ENCODE assay signal across 9 cellular contexts in the genomic region with DNA sequence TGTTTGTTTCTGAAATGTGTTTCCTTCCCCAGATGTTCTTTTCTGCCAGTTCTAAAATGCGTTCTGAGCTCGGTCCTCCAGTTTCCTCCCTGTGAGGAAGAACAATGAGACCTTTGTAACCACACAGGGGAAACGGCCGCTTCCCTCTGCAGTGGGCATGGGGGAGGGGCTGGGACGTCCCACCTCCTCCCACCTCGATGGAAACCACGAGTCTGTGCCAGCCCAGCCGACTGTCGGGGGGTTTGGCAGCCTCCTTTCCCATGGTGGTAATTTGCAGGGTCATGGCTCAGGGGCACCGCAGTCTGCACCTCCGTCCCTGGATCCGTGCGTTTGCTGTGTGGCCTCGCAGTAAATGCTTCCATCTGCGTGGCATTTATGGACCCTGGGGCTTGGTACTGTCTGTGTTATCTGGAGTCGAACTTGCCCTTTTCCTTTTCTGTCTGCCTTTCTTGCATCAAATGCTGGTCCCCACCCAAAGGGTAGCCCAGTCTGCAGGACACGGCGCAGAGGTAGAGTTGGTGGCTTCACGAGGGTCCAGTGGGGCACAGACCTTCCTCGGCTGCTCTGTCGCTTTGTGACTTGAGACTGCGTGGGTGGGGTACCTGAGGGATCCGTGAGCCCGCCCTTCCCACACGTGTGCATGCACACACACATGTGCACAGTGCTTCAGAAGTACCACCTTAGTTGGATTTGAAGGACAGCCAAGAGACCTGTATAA. TPM values are rescaled to one million over a fixed set of nuclear protein-coding genes. Genes with fewer than 3 reads are reported as not detected.
A peak's percentile ranks its signal among the peaks of the same experiment; 100 is the strongest.
DNase-seq lines count a peak whose midpoint lies in the region; ATAC-seq, FAIRE-seq and TF ChIP-seq lines count a peak whose summit lies in the region.
"Had no signal": no experiment of that assay in that cellular context is flagged by ENCODE, and none has a peak within 500 bp of the region (broad histone marks: within the 10 kb centered on the region; RNA-seq: fewer than 3 reads in every experiment).

No MANE protein-coding gene starts in this region.

- no peak overlapping the region for H3K4me3 ChIP-seq in A549

- TF ChIP-seq POLR2A in A549 (IDR thresholded peaks at IDR 0.05; ENCODE audit: low read length) = no peak

- H3K36me3 Mint-ChIP-seq in chondrocyte (ENCODE audit: low read depth) = no peaks in the 10 kb centered on the region

- H3K4me2 ChIP-seq in A549 = 0 out of 3 replicates have a peak overlapping the region, but pooled peaks have one; percentile 2

- H3K4me3 Mint-ChIP-seq in chondrocyte (ENCODE audit: unreplicated experiment) = peak overlapping the region; percentile 6

- H3K4me1 Mint-ChIP-seq in chondrocyte (ENCODE audit: low read depth) = peaks cover 37% of the 10 kb centered on the region

- H3K27me3 Mint-ChIP-seq in chondrocyte (ENCODE audit: low read depth) = no peaks in the 10 kb centered on the region

- CTCF ChIA-PET in A549 (lab: Yijun Ruan, JAX) (interaction anchor here (1.1 to 1.9 kb wide), 4 partner anchors 8 to 84 kb away, joined by 3 to 8 read pairs (median 5); no protein-coding TSS in a partner anchor), GM10248 (lab: Yijun Ruan, JAX) (interaction anchor here (1.6 kb wide), 1 partner anchor 30 kb away, joined by 5 read pairs; no protein-coding TSS in a partner anchor)

- no peak for TF ChIP-seq RAD21 in A549 (conservative IDR thresholded peaks at IDR 0.05 in 1 of 2, IDR thresholded peaks at IDR 0.05 in 1 of 2)

- 74% methylated on average over 25 of the region's 25 CpGs for WGBS in A549 (ENCODE audit: missing lambda C conversion rate)

- H3K9me3 Mint-ChIP-seq in chondrocyte (ENCODE audit: low read depth) = no peaks in the 10 kb centered on the region

- H3K4me1 ChIP-seq in A549 = peaks cover 13% of the 10 kb centered on the region; the same call in 2 of the 3 replicates

- no peak overlapping the region for H3K27ac Mint-ChIP-seq in chondrocyte (ENCODE audit: unreplicated experiment)

- no peak for FAIRE-seq in A549 (lab: Jason Lieb, UNC)

- H3K9me3 ChIP-seq in A549 = no peaks in the 10 kb centered on the region

- TF ChIP-seq CTCF in A549 (IDR thresholded peaks at IDR 0.05) (no peak), chondrocyte (IDR thresholded peaks at IDR 0.05) (no peak), GM10248 (IDR thresholded peaks at IDR 0.05; ENCODE audit: control extremely low read depth, extremely low read depth, low read depth, missing control alignments) (no peak)

- POLR2A ChIA-PET in A549 (lab: Yijun Ruan, JAX) = no interaction called here
- POLR2A ChIA-PET in GM10248 (lab: Yijun Ruan, JAX) = interaction anchor here (0.5 kb wide), 1 partner anchor 76 kb away, joined by 3 read pairs; no protein-coding TSS in a partner anchor

- DNase-seq in A549 (ENCODE audit: low read depth in 1 of 2, low spot score in 1 of 2) (no peak), NCI-H1048 (lab: John Stamatoyannopoulos, UW) (peak; percentile 74), chondrocyte (ENCODE audit: low spot score) (no peak), middle frontal gyrus (ENCODE audit: extremely low spot score, low spot score) (peak; percentile 39), T-helper 9 cell (no peak), GM10248 (ENCODE audit: extremely low spot score) (no peak)
- DNase-seq in central memory CD4-positive, alpha-beta T cell = no peak
- DNase-seq: NCI-H1694 had no signal

- peak overlapping the region in 1 of 2 experiments; percentile 16; a peak in 1 of 6 replicates for H3K27ac ChIP-seq in A549

- ATAC-seq in A549 (no peak), GM19452 (IDR thresholded peaks at IDR 0.05; ENCODE audit: unreplicated experiment) (no peak)

- TF ChIP-seq EP300 in A549 (IDR thresholded peaks at IDR 0.05) = no peak

TF ChIP-seq in A549, 52 proteins besides CTCF, POLR2A, EP300 and RAD21:
- TF ChIP-seq, protein P1, sequence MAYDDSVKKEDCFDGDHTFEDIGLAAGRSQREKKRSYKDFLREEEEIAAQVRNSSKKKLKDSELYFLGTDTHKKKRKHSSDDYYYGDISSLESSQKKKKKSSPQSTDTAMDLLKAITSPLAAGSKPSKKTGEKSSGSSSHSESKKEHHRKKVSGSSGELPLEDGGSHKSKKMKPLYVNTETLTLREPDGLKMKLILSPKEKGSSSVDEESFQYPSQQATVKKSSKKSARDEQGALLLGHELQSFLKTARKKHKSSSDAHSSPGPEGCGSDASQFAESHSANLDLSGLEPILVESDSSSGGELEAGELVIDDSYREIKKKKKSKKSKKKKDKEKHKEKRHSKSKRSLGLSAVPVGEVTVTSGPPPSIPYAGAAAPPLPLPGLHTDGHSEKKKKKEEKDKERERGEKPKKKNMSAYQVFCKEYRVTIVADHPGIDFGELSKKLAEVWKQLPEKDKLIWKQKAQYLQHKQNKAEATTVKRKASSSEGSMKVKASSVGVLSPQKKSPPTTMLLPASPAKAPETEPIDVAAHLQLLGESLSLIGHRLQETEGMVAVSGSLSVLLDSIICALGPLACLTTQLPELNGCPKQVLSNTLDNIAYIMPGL (CRISPR knock-in tag; IDR thresholded peaks at IDR 0.05; ENCODE audit: borderline replicate concordance) = no peak
- TF ChIP-seq, protein P2, sequence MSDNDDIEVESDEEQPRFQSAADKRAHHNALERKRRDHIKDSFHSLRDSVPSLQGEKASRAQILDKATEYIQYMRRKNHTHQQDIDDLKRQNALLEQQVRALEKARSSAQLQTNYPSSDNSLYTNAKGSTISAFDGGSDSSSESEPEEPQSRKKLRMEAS (IDR thresholded peaks at IDR 0.05) = no peak
- TF ChIP-seq POLR2AphosphoS2 (conservative IDR thresholded peaks at IDR 0.05; ENCODE audit: low read length) (no peak), ZSCAN20 (CRISPR knock-in tag; IDR thresholded peaks at IDR 0.05) (no peak), NR3C1 (IDR thresholded peaks at IDR 0.05) (no peak), FOSL2 (IDR thresholded peaks at IDR 0.05) (no peak), FOSL2 (CRISPR knock-in tag; IDR thresholded peaks at IDR 0.05) (no peak), JUNB (IDR thresholded peaks at IDR 0.05) (no peak), CBX8 (IDR thresholded peaks at IDR 0.05) (no peak), NPAS2 (CRISPR knock-in tag; IDR thresholded peaks at IDR 0.05; ENCODE audit: borderline replicate concordance) (no peak), ZNF302 (CRISPR knock-in tag; IDR thresholded peaks at IDR 0.05) (no peak), MYC (IDR thresholded peaks at IDR 0.05; ENCODE audit: borderline replicate concordance, low read length) (no peak), CEBPB (IDR thresholded peaks at IDR 0.05) (no peak), HOXB5 (CRISPR knock-in tag; IDR thresholded peaks at IDR 0.05) (no peak), BHLHE40 (IDR thresholded peaks at IDR 0.05; ENCODE audit: low read depth, low read length) (no peak)
- TF ChIP-seq, protein P3, sequence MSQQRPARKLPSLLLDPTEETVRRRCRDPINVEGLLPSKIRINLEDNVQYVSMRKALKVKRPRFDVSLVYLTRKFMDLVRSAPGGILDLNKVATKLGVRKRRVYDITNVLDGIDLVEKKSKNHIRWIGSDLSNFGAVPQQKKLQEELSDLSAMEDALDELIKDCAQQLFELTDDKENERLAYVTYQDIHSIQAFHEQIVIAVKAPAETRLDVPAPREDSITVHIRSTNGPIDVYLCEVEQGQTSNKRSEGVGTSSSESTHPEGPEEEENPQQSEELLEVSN (IDR thresholded peaks at IDR 0.05; ENCODE audit: borderline replicate concordance, low read depth) = no peak
- TF ChIP-seq, protein P4, sequence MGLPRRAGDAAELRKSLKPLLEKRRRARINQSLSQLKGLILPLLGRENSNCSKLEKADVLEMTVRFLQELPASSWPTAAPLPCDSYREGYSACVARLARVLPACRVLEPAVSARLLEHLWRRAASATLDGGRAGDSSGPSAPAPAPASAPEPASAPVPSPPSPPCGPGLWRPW (IDR thresholded peaks at IDR 0.05) = no peak

RNA-seq across cellular contexts. Expression of gene LRP5, which starts 16.1 kb away (rescaled TPM):
- polyA plus RNA-seq in A549 (2011; rRNA removed) (10.9 and 15.9 TPM in 2 replicates), A549 (2017; fragmentation: RNase III; extraction: RNeasy Plus Mini Kit Qiagen cat#74134 plus additional on column Dnase treatment) (29.5 to 34.6 TPM (median 32.3 TPM) in 3 replicates)
- 23.6 and 30.4 TPM in 2 replicates for polyA plus RNA-seq in A549 (2012; cell fraction: cytosol; rRNA removed)
- polyA plus RNA-seq in A549 (2012; cell fraction: nucleus; rRNA removed) = 58.4 and 70.6 TPM in 2 replicates
- polyA minus RNA-seq in A549 (2011; rRNA and poly(A)+ RNA removed) = 24.8 and 32.0 TPM in 2 replicates
- 38.7 to 61.0 TPM (median 47.2 TPM) in 3 replicates for total RNA-seq in chondrocyte

RNA-seq across cellular contexts. Expression of gene C11orf24, which starts 56.8 kb away (rescaled TPM):
- polyA plus RNA-seq in A549 (2011; rRNA removed) = 29.4 and 30.6 TPM in 2 replicates
- 55.0 and 69.8 TPM in 2 replicates for polyA plus RNA-seq in A549 (2012; cell fraction: cytosol; rRNA removed)
- 45.5 and 58.2 TPM in 2 replicates for polyA plus RNA-seq in A549 (2012; cell fraction: nucleus; rRNA removed)
- 43.8 to 47.8 TPM (median 44.0 TPM) in 3 replicates for polyA plus RNA-seq in A549 (2017; fragmentation: RNase III; extraction: RNeasy Plus Mini Kit Qiagen cat#74134 plus additional on column Dnase treatment)
- 34.8 and 37.4 TPM in 2 replicates for polyA minus RNA-seq in A549 (2011; rRNA and poly(A)+ RNA removed)
- total RNA-seq in chondrocyte = 104 to 110 TPM (median 107 TPM) in 3 replicates

Comparison
In these comparisons a context has a peak if more than half of its experiments do, and no peak if none do; other contexts are left out.
1. DNase-seq: peak in NCI-H1048 (single experiment) and middle frontal gyrus (single experiment); none in A549 (0 of 2), chondrocyte (single experiment), central memory CD4-positive, alpha-beta T cell (single experiment), T-helper 9 cell (single experiment) and GM10248 (single experiment).